1 cellular context compared by ENCODE assay signal in genomic region chr2:230234845-230235244, GRCh38.
TF ChIP-seq lines count a peak whose summit lies in the region.

No MANE protein-coding gene starts in this region.

TF ChIP-seq in HepG2, 621 proteins besides CTCF, POLR2A, EP300 and RAD21:
- TF ChIP-seq, protein P1, sequence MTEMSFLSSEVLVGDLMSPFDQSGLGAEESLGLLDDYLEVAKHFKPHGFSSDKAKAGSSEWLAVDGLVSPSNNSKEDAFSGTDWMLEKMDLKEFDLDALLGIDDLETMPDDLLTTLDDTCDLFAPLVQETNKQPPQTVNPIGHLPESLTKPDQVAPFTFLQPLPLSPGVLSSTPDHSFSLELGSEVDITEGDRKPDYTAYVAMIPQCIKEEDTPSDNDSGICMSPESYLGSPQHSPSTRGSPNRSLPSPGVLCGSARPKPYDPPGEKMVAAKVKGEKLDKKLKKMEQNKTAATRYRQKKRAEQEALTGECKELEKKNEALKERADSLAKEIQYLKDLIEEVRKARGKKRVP (CRISPR knock-in tag; IDR thresholded peaks at IDR 0.05), result no peak
- TF ChIP-seq ZFP36L1 (CRISPR knock-in tag; IDR thresholded peaks at IDR 0.05) (no peak), ZNF367 (CRISPR knock-in tag; IDR thresholded peaks at IDR 0.05; ENCODE audit: borderline replicate concordance) (no peak), ZNF773 (CRISPR knock-in tag; IDR thresholded peaks at IDR 0.05; ENCODE audit: borderline replicate concordance) (no peak), MYNN (CRISPR knock-in tag; IDR thresholded peaks at IDR 0.05; ENCODE audit: low read depth) (no peak), ZNF337 (CRISPR knock-in tag; IDR thresholded peaks at IDR 0.05; ENCODE audit: borderline replicate concordance, low read depth) (no peak), ZNF136 (CRISPR knock-in tag; IDR thresholded peaks at IDR 0.05; ENCODE audit: low read depth) (no peak), GPBP1L1 (CRISPR knock-in tag; IDR thresholded peaks at IDR 0.05) (no peak), HNRNPK (IDR thresholded peaks at IDR 0.05; ENCODE audit: low read depth, low read length, poor library complexity, severe bottlenecking) (no peak), ZNF883 (CRISPR knock-in tag; IDR thresholded peaks at IDR 0.05; ENCODE audit: not compliant biosample characterization) (no peak), MAFF (IDR thresholded peaks at IDR 0.05; ENCODE audit: low read depth, low read length) (no peak), ZNF33A (CRISPR knock-in tag; IDR thresholded peaks at IDR 0.05; ENCODE audit: borderline replicate concordance) (no peak), ZNF253 (CRISPR knock-in tag; IDR thresholded peaks at IDR 0.05; ENCODE audit: borderline replicate concordance) (no peak)
